26 cellular contexts compared by ENCODE assay signal in genomic region chrX:123080065-123080464, GRCh38.
A peak's percentile ranks its signal among the peaks of the same experiment; 100 is the strongest.
DNase-seq lines count a peak whose midpoint lies in the region; ATAC-seq, FAIRE-seq and TF ChIP-seq lines count a peak whose summit lies in the region.
"Had no signal": no experiment of that assay in that cellular context is flagged by ENCODE, and none has a peak within 500 bp of the region (broad histone marks: within the 10 kb centered on the region; RNA-seq: fewer than 3 reads in every experiment).

No MANE protein-coding gene starts in this region.

- H3K9me3 Mint-ChIP-seq in astrocyte (ENCODE audit: unreplicated experiment), result no peaks in the 10 kb centered on the region
- H3K9me3 Mint-ChIP-seq: CD4-positive, alpha-beta T cell; CD8-positive, alpha-beta memory T cell had no signal

- CTCF ChIA-PET in A549 (lab: Yijun Ruan, JAX), result interaction anchor here (0.9 kb wide), 1 partner anchor 14 kb away, joined by 3 read pairs; no protein-coding TSS in a partner anchor
- CTCF ChIA-PET in HepG2 (lab: Yijun Ruan, JAX; ENCODE audit: low intra/inter-chr PET ratio, low total read pairs), result no interaction called here

- POLR2A ChIA-PET in A549 (lab: Yijun Ruan, JAX), result no interaction called here
- POLR2A ChIA-PET in HepG2 (lab: Yijun Ruan, JAX), result no interaction called here

- H3K9me3 ChIP-seq in A549, result no peaks in the 10 kb centered on the region
- H3K9me3 ChIP-seq in astrocyte (ENCODE audit: insufficient read depth, low read depth, low read length), result no peaks in the 10 kb centered on the region
- no peaks in the 10 kb centered on the region for H3K9me3 ChIP-seq in HepG2 (ENCODE audit: low read length)
- H3K9me3 ChIP-seq in mucosa of descending colon, result no peaks in the 10 kb centered on the region
- H3K9me3 ChIP-seq: BE2C; BLaER1 treated with 17β-estradiol and CSF1 and Interleukin-3, amounts not matched to agents 10 nM and 100 nM had no signal

- in situ Hi-C loops in HepG2 (cut with HindIII; ENCODE audit: extremely low pct_ligation_motif_present, low pct_unique_long_range_greater_than_20kb), result no loop called here

- H3K4me3 ChIP-seq in A549, result no peak overlapping the region
- no peak overlapping the region for H3K4me3 ChIP-seq in astrocyte (ENCODE audit: insufficient read depth, low read depth, low read length)
- no peak overlapping the region for H3K4me3 ChIP-seq in HepG2 (replicated peaks in 1 of 3; ENCODE audit: insufficient read depth in 1 of 3, low read depth in 2 of 3, low read length in 3 of 3)
- H3K4me3 ChIP-seq in mucosa of descending colon, result no peak overlapping the region
- H3K4me3 ChIP-seq: BLaER1 treated with 17β-estradiol and CSF1 and Interleukin-3, amounts not matched to agents 10 nM and 100 nM; GM12878; GM23248 had no signal

- TF ChIP-seq EP300 in A549 (IDR thresholded peaks at IDR 0.05) (no peak), HepG2 (IDR thresholded peaks at IDR 0.05; ENCODE audit: low read depth in 2 of 2, low read length in 2 of 2) (no peak), HepG2 (CRISPR knock-in tag; IDR thresholded peaks at IDR 0.05; ENCODE audit: borderline replicate concordance) (no peak)

- H3K79me2 ChIP-seq in astrocyte (ENCODE audit: insufficient read depth, low read length), result no peaks in the 10 kb centered on the region
- H3K79me2 ChIP-seq in HepG2 (ENCODE audit: insufficient read depth, low read length), result no peaks in the 10 kb centered on the region

- H2AFZ ChIP-seq in astrocyte (ENCODE audit: low read depth, low read length) (no peak overlapping the region), HepG2 (ENCODE audit: low read length) (no peak overlapping the region)
- H2AFZ ChIP-seq: GM23248 had no signal

- ATAC-seq in A549, result no peak
- ATAC-seq in HepG2, result no peak
- ATAC-seq in mucosa of descending colon, result peak; percentile 62
- ATAC-seq: GM12878 had no signal

- peak; percentile 63 for FAIRE-seq in A549 (lab: Jason Lieb, UNC)
- peak; percentile 43 for FAIRE-seq in astrocyte (lab: Jason Lieb, UNC)
- no peak for FAIRE-seq in HepG2 (lab: Jason Lieb, UNC)
- FAIRE-seq: A204.1, D721Med, GM12878, GM18507, H1 had no signal

- 0 out of 3 replicates have a peak overlapping the region, but pooled peaks have one; percentile 17 for H3K4me2 ChIP-seq in A549
- H3K4me2 ChIP-seq in astrocyte (ENCODE audit: low read length), result no peak overlapping the region
- no peak overlapping the region for H3K4me2 ChIP-seq in HepG2 (ENCODE audit: low read depth, low read length)
- H3K4me2 ChIP-seq: BLaER1 treated with 17β-estradiol and CSF1 and Interleukin-3, amounts not matched to agents 10 nM and 100 nM had no signal

- H4K20me1 ChIP-seq in astrocyte (ENCODE audit: insufficient read depth, low read length) (no peaks in the 10 kb centered on the region), HepG2 (ENCODE audit: insufficient read depth, low read length) (no peaks in the 10 kb centered on the region)
- H4K20me1 ChIP-seq: BLaER1 treated with 17β-estradiol and CSF1 and Interleukin-3, amounts not matched to agents 10 nM and 100 nM had no signal

- TF ChIP-seq RAD21 in A549 (conservative IDR thresholded peaks at IDR 0.05 in 1 of 2, IDR thresholded peaks at IDR 0.05 in 1 of 2), result no peak
- TF ChIP-seq RAD21 in HepG2 (CRISPR knock-in tag; IDR thresholded peaks at IDR 0.05), result no peak

- H3K27ac Mint-ChIP-seq in astrocyte (ENCODE audit: unreplicated experiment), result no peak overlapping the region
- H3K27ac Mint-ChIP-seq: CD14-positive monocyte; CD4-positive, alpha-beta T cell; CD8-positive, alpha-beta memory T cell had no signal

- no peak overlapping the region for H3K4me3 Mint-ChIP-seq in astrocyte (ENCODE audit: unreplicated experiment)
- H3K4me3 Mint-ChIP-seq: CD14-positive monocyte; CD4-positive, alpha-beta T cell; CD8-positive, alpha-beta memory T cell had no signal

- H3K9ac ChIP-seq in astrocyte (ENCODE audit: low read length) (no peak overlapping the region), HepG2 (ENCODE audit: insufficient read depth, low read depth, low read length) (no peak overlapping the region)
- H3K9ac ChIP-seq: BLaER1 treated with 17β-estradiol and CSF1 and Interleukin-3, amounts not matched to agents 10 nM and 100 nM; GM23248 had no signal

- H3K27me3 ChIP-seq in astrocyte (ENCODE audit: insufficient read depth, low read length) (no peaks in the 10 kb centered on the region), HepG2 (ENCODE audit: control insufficient read depth in 1 of 2, insufficient read depth in 2 of 2, low read length in 2 of 2) (no peaks in the 10 kb centered on the region)
- H3K27me3 ChIP-seq: BE2C had no signal

- WGBS in A549 (ENCODE audit: missing lambda C conversion rate), result 36% methylated on average over 4 of the region's 4 CpGs
- WGBS in HepG2 (ENCODE audit: low lambda C conversion rate), result 41% methylated on average over 4 of the region's 4 CpGs

- H3K27ac ChIP-seq in A549 (no peak overlapping the region), astrocyte (ENCODE audit: low read depth, low read length) (no peak overlapping the region), HepG2 (ENCODE audit: extremely low read length, insufficient read depth, low read length) (no peak overlapping the region)
- H3K27ac ChIP-seq: BLaER1 treated with 17β-estradiol and CSF1 and Interleukin-3, amounts not matched to agents 10 nM and 100 nM; GM23248 had no signal

- H3K4me1 Mint-ChIP-seq in astrocyte (ENCODE audit: low read depth, unreplicated experiment), result peaks cover 26% of the 10 kb centered on the region
- H3K4me1 Mint-ChIP-seq: CD8-positive, alpha-beta memory T cell had no signal

- H3K36me3 ChIP-seq in astrocyte (ENCODE audit: insufficient read depth, low read length) (no peaks in the 10 kb centered on the region), HepG2 (replicated peaks in 1 of 2; ENCODE audit: control insufficient read depth in 1 of 2, insufficient read depth in 2 of 2, low read length in 2 of 2) (no peaks in the 10 kb centered on the region), mucosa of descending colon (ENCODE audit: low read depth) (no peaks in the 10 kb centered on the region)
- H3K36me3 ChIP-seq: BE2C; BLaER1 treated with 17β-estradiol and CSF1 and Interleukin-3, amounts not matched to agents 10 nM and 100 nM had no signal

- no peak for DNase-seq in A549 (ENCODE audit: low read depth in 1 of 2, low spot score in 1 of 2)
- no peak for DNase-seq in astrocyte (ENCODE audit: low read depth)
- no peak for DNase-seq in HepG2 (ENCODE audit: low spot score)
- no peak for DNase-seq in mucosa of descending colon
- DNase-seq in SIG-M5 (lab: John Stamatoyannopoulos, UW), result no peak
- DNase-seq in glomerular visceral epithelial cell (ENCODE audit: extremely low spot score), result no peak
- no peak for DNase-seq in NCI-H2227 (lab: John Stamatoyannopoulos, UW; ENCODE audit: unreplicated experiment)
- DNase-seq: ACHN; AML-193; BE2C; CD4-positive, alpha-beta T cell; CD8-positive, alpha-beta memory T cell; DMS 273 treated with DMSO at 0.1 percent for 48 hours; DMS79; EL; GDM1; GM23248; H7; HCEC 1CT had no signal

- intact Hi-C loops in HepG2 (cut with micrococcal nuclease; ENCODE audit: unreplicated experiment) (no loop called here), mucosa of descending colon (cut with DNase I, micrococcal nuclease) (no loop called here)

- BruUV-seq in HepG2 (replicated peaks; lab: Mats Ljungman, UMichigan), result no TSS peak

- H3K4me1 ChIP-seq in A549 (peaks cover 35% of the 10 kb centered on the region; the same call in 2 of the 3 replicates), astrocyte (ENCODE audit: insufficient read depth, low read length) (peaks cover 4% of the 10 kb centered on the region), HepG2 (ENCODE audit: insufficient read depth, low read length) (peaks cover 37% of the 10 kb centered on the region), mucosa of descending colon (ENCODE audit: low read depth) (no peaks in the 10 kb centered on the region)
- H3K4me1 ChIP-seq: BE2C; BLaER1 treated with 17β-estradiol and CSF1 and Interleukin-3, amounts not matched to agents 10 nM and 100 nM had no signal

- TF ChIP-seq CTCF in A549 (IDR thresholded peaks at IDR 0.05), result no peak
- TF ChIP-seq CTCF in astrocyte (IDR thresholded peaks at IDR 0.05; ENCODE audit: insufficient read depth, low read depth, low read length), result no peak
- no peak for TF ChIP-seq CTCF in HepG2 (CRISPR knock-in tag; IDR thresholded peaks at IDR 0.05)
- TF ChIP-seq CTCF in mucosa of descending colon (IDR thresholded peaks at IDR 0.05), result no peak

- no peaks in the 10 kb centered on the region for H3K27me3 Mint-ChIP-seq in astrocyte (ENCODE audit: low read depth, unreplicated experiment)
- H3K27me3 Mint-ChIP-seq: CD4-positive, alpha-beta T cell had no signal

- TF ChIP-seq POLR2A in A549 (IDR thresholded peaks at IDR 0.05; ENCODE audit: low read length) (no peak), HepG2 (IDR thresholded peaks at IDR 0.05; ENCODE audit: insufficient read depth in 1 of 2, low read depth in 2 of 2, low read length in 2 of 2) (no peak)

- no peaks in the 10 kb centered on the region for H3K36me3 Mint-ChIP-seq in astrocyte (ENCODE audit: low read depth, unreplicated experiment)
- H3K36me3 Mint-ChIP-seq: CD14-positive monocyte; CD8-positive, alpha-beta memory T cell had no signal

TF ChIP-seq in A549, 52 proteins besides CTCF, POLR2A, EP300 and RAD21:
- no peak for TF ChIP-seq ZNF302 (CRISPR knock-in tag; IDR thresholded peaks at IDR 0.05)
- no peak for TF ChIP-seq BHLHE40 (IDR thresholded peaks at IDR 0.05; ENCODE audit: low read depth, low read length)
- TF ChIP-seq, protein P1, sequence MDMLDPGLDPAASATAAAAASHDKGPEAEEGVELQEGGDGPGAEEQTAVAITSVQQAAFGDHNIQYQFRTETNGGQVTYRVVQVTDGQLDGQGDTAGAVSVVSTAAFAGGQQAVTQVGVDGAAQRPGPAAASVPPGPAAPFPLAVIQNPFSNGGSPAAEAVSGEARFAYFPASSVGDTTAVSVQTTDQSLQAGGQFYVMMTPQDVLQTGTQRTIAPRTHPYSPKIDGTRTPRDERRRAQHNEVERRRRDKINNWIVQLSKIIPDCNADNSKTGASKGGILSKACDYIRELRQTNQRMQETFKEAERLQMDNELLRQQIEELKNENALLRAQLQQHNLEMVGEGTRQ (IDR thresholded peaks at IDR 0.05), result no peak
- no peak for TF ChIP-seq TFCP2L1 (CRISPR knock-in tag; IDR thresholded peaks at IDR 0.05)

TF ChIP-seq in HepG2, 621 proteins besides CTCF, POLR2A, EP300 and RAD21:
- no peak for TF ChIP-seq ZNF589 (CRISPR knock-in tag; conservative IDR thresholded peaks at IDR 0.05)
- no peak for TF ChIP-seq ZNF879 (CRISPR knock-in tag; IDR thresholded peaks at IDR 0.05)
- no peak for TF ChIP-seq SMARCE1 (IDR thresholded peaks at IDR 0.05; ENCODE audit: borderline replicate concordance)
- TF ChIP-seq ZNF605 (CRISPR knock-in tag; IDR thresholded peaks at IDR 0.05), result no peak
- TF ChIP-seq ZSCAN12 (CRISPR knock-in tag; IDR thresholded peaks at IDR 0.05), result no peak
- TF ChIP-seq ZNF768 (CRISPR knock-in tag; IDR thresholded peaks at IDR 0.05), result peak; percentile 61; the same call in 1 of the 2 replicates
TF ChIP-seq in HepG2: peak in this region for 1.
